ENCODE assay signal across 16 cellular contexts in genomic region chr17:7334938-7335538, GRCh38. TPM values are rescaled to one million over a fixed set of nuclear protein-coding genes. Genes with fewer than 3 reads are reported as not detected.
DNase-seq lines count a peak whose midpoint lies in the region; ATAC-seq lines count a peak whose summit lies in the region.
"Had no signal": no experiment of that assay in that cellular context is flagged by ENCODE, and none has a peak within 500 bp of the region (broad histone marks: within the 10 kb centered on the region; RNA-seq: fewer than 3 reads in every experiment).

No MANE protein-coding gene starts in this region.

- CTCF ChIA-PET in activated CD4-positive, alpha-beta T cell treated with anti-CD3 and anti-CD28 coated beads for 36 hours (lab: Charles Lee): interaction anchor here (0.6 to 2.2 kb wide), 8 partner anchors 10 to 53 kb away, joined by 3 to 12 read pairs (median 5); no protein-coding TSS in a partner anchor
- CTCF ChIA-PET in activated CD4-positive, alpha-beta memory T cell treated with anti-CD3 and anti-CD28 coated beads, Interleukin-2, amount 10 ng/mL, durations not matched to agents 7 days and 5 days (lab: Charles Lee): interaction anchor here (1.0 to 3.3 kb wide), 3 partner anchors 11 to 101 kb away, joined by 4 to 18 read pairs (median 10); no protein-coding TSS in a partner anchor

- no peaks in the 10 kb centered on the region for H3K27me3 Mint-ChIP-seq in activated CD4-positive, alpha-beta T cell treated with anti-CD3 and anti-CD28 coated beads for 36 hours
- no peaks in the 10 kb centered on the region for H3K27me3 Mint-ChIP-seq in activated CD4-positive, alpha-beta memory T cell treated with anti-CD3 and anti-CD28 coated beads, Interleukin-2, amount 10 ng/mL, durations not matched to agents 7 days and 5 days
- no peaks in the 10 kb centered on the region for H3K27me3 Mint-ChIP-seq in natural killer cell treated with Interleukin-12 subunit alpha and Interleukin-12 subunit beta and Interleukin-15 and Interleukin-18, amount 100 ng/mL, for 72 hours

- DNase-seq in activated CD4-positive, alpha-beta T cell treated with anti-CD3 and anti-CD28 coated beads for 36 hours: no peak
- no peak for DNase-seq in activated CD4-positive, alpha-beta T cell treated with anti-CD3 and anti-CD28 coated beads, Interleukin-2, amount 50 U/mL, for 48 hours
- no peak for DNase-seq in activated CD4-positive, alpha-beta memory T cell treated with anti-CD3 and anti-CD28 coated beads, Interleukin-2, amount 10 ng/mL, durations not matched to agents 7 days and 5 days
- DNase-seq in natural killer cell treated with Interleukin-12 subunit alpha and Interleukin-12 subunit beta and Interleukin-15 and Interleukin-18, amount 100 ng/mL, for 72 hours (ENCODE audit: low spot score): no peak
- DNase-seq in NCI-H345 (lab: John Stamatoyannopoulos, UW): no peak
- DNase-seq: COR-L47, endodermal cell, HFFc6, upper lobe of left lung had no signal

- H3K4me3 Mint-ChIP-seq in activated CD4-positive, alpha-beta T cell treated with anti-CD3 and anti-CD28 coated beads for 36 hours: peak overlapping the region; percentile 98
- H3K4me3 Mint-ChIP-seq in activated CD4-positive, alpha-beta memory T cell treated with anti-CD3 and anti-CD28 coated beads, Interleukin-2, amount 10 ng/mL, durations not matched to agents 7 days and 5 days: peak overlapping the region; percentile 40
- H3K4me3 Mint-ChIP-seq in natural killer cell treated with Interleukin-12 subunit alpha and Interleukin-12 subunit beta and Interleukin-15 and Interleukin-18, amount 100 ng/mL, for 72 hours: peak overlapping the region; percentile 97
- H3K4me3 Mint-ChIP-seq: endodermal cell, HFFc6 had no signal

- peaks cover 20% of the 10 kb centered on the region for H3K36me3 Mint-ChIP-seq in activated CD4-positive, alpha-beta T cell treated with anti-CD3 and anti-CD28 coated beads for 36 hours (ENCODE audit: low read depth)
- H3K36me3 Mint-ChIP-seq in activated CD4-positive, alpha-beta memory T cell treated with anti-CD3 and anti-CD28 coated beads, Interleukin-2, amount 10 ng/mL, durations not matched to agents 7 days and 5 days (ENCODE audit: low read depth): peaks cover 22% of the 10 kb centered on the region
- H3K36me3 Mint-ChIP-seq in natural killer cell treated with Interleukin-12 subunit alpha and Interleukin-12 subunit beta and Interleukin-15 and Interleukin-18, amount 100 ng/mL, for 72 hours: peaks cover 7% of the 10 kb centered on the region

- intact Hi-C loops in activated CD4-positive, alpha-beta T cell treated with anti-CD3 and anti-CD28 coated beads for 36 hours (cut with DNase I, micrococcal nuclease): no loop called here

- H3K27ac Mint-ChIP-seq in activated CD4-positive, alpha-beta T cell treated with anti-CD3 and anti-CD28 coated beads for 36 hours: peak overlapping the region; percentile 99
- peak overlapping the region; percentile 91 for H3K27ac Mint-ChIP-seq in activated CD4-positive, alpha-beta memory T cell treated with anti-CD3 and anti-CD28 coated beads, Interleukin-2, amount 10 ng/mL, durations not matched to agents 7 days and 5 days
- peak overlapping the region; percentile 89 to 93 for H3K27ac Mint-ChIP-seq in natural killer cell treated with Interleukin-12 subunit alpha and Interleukin-12 subunit beta and Interleukin-15 and Interleukin-18, amount 100 ng/mL, for 72 hours
- H3K27ac Mint-ChIP-seq: endodermal cell, HFFc6 had no signal

- H3K4me1 Mint-ChIP-seq in activated CD4-positive, alpha-beta T cell treated with anti-CD3 and anti-CD28 coated beads for 36 hours: peaks cover 62% of the 10 kb centered on the region
- H3K4me1 Mint-ChIP-seq in activated CD4-positive, alpha-beta memory T cell treated with anti-CD3 and anti-CD28 coated beads, Interleukin-2, amount 10 ng/mL, durations not matched to agents 7 days and 5 days: peaks cover 58% of the 10 kb centered on the region
- peaks cover 38 to 45% of the 10 kb centered on the region in 2 donors for H3K4me1 Mint-ChIP-seq in natural killer cell treated with Interleukin-12 subunit alpha and Interleukin-12 subunit beta and Interleukin-15 and Interleukin-18, amount 100 ng/mL, for 72 hours (ENCODE audit: low read depth in 2 of 2)

- POLR2A ChIA-PET in activated CD4-positive, alpha-beta T cell treated with anti-CD3 and anti-CD28 coated beads for 36 hours (lab: Charles Lee): interaction anchor here (0.5 kb wide), 1 partner anchor 39 kb away, joined by 3 read pairs; no protein-coding TSS in a partner anchor
- POLR2A ChIA-PET in activated CD4-positive, alpha-beta memory T cell treated with anti-CD3 and anti-CD28 coated beads, Interleukin-2, amount 10 ng/mL, durations not matched to agents 7 days and 5 days (lab: Charles Lee): interaction anchor here (0.9 to 5.0 kb wide), 9 partner anchors 10 to 238 kb away, joined by 3 to 109 read pairs (median 10); partner anchors contain the start of genes GPS2 and POLR2A

- ATAC-seq in activated CD4-positive, alpha-beta T cell treated with anti-CD3 and anti-CD28 coated beads for 36 hours: no peak
- ATAC-seq in natural killer cell treated with Interleukin-12 subunit alpha and Interleukin-12 subunit beta and Interleukin-15 and Interleukin-18, amount 100 ng/mL, for 72 hours: no peak
- no peak for ATAC-seq in GM21360 (IDR thresholded peaks at IDR 0.05; ENCODE audit: unreplicated experiment)

- no peaks in the 10 kb centered on the region for H3K9me3 Mint-ChIP-seq in activated CD4-positive, alpha-beta T cell treated with anti-CD3 and anti-CD28 coated beads for 36 hours (ENCODE audit: low read depth)
- no peaks in the 10 kb centered on the region for H3K9me3 Mint-ChIP-seq in activated CD4-positive, alpha-beta memory T cell treated with anti-CD3 and anti-CD28 coated beads, Interleukin-2, amount 10 ng/mL, durations not matched to agents 7 days and 5 days
- H3K9me3 Mint-ChIP-seq in natural killer cell treated with Interleukin-12 subunit alpha and Interleukin-12 subunit beta and Interleukin-15 and Interleukin-18, amount 100 ng/mL, for 72 hours: no peaks in the 10 kb centered on the region
- H3K9me3 Mint-ChIP-seq: endodermal cell, HFFc6 had no signal

RNA-seq across cellular contexts. Expression of gene ACAP1, which starts 1.3 kb away (rescaled TPM):
- total RNA-seq in activated CD4-positive, alpha-beta T cell treated with anti-CD3 and anti-CD28 coated beads for 36 hours: 100 to 1,000 TPM; 343 to 375 TPM
- total RNA-seq in activated CD4-positive, alpha-beta memory T cell treated with anti-CD3 and anti-CD28 coated beads, Interleukin-2, amount 10 ng/mL, durations not matched to agents 7 days and 5 days: 100 to 1,000 TPM; 682 to 709 TPM
- total RNA-seq in natural killer cell treated with Interleukin-12 subunit alpha and Interleukin-12 subunit beta and Interleukin-15 and Interleukin-18, amount 100 ng/mL, for 72 hours: 100 to 1,000 TPM; 240 to 419 TPM

RNA-seq across cellular contexts. Expression of gene NEURL4, which starts 5.9 kb away (rescaled TPM):
- 10 to 100 TPM; 22.5 to 29.1 TPM for total RNA-seq in activated CD4-positive, alpha-beta T cell treated with anti-CD3 and anti-CD28 coated beads for 36 hours
- 10 to 100 TPM; 28.4 to 31.2 TPM for total RNA-seq in activated CD4-positive, alpha-beta memory T cell treated with anti-CD3 and anti-CD28 coated beads, Interleukin-2, amount 10 ng/mL, durations not matched to agents 7 days and 5 days
- 10 to 100 TPM; 37.6 to 76.7 TPM for total RNA-seq in natural killer cell treated with Interleukin-12 subunit alpha and Interleukin-12 subunit beta and Interleukin-15 and Interleukin-18, amount 100 ng/mL, for 72 hours

RNA-seq across cellular contexts. Expression of gene KCTD11, which starts 16.9 kb away (rescaled TPM):
- 1 to 10 TPM; 5.0 to 6.1 TPM for total RNA-seq in activated CD4-positive, alpha-beta T cell treated with anti-CD3 and anti-CD28 coated beads for 36 hours
- 1 to 10 TPM; 5.8 to 5.9 TPM for total RNA-seq in activated CD4-positive, alpha-beta memory T cell treated with anti-CD3 and anti-CD28 coated beads, Interleukin-2, amount 10 ng/mL, durations not matched to agents 7 days and 5 days
- total RNA-seq in natural killer cell treated with Interleukin-12 subunit alpha and Interleukin-12 subunit beta and Interleukin-15 and Interleukin-18, amount 100 ng/mL, for 72 hours: 10 to 100 TPM in 1 of 2 donors, 1 to 10 TPM in 1; 6.7 to 13.0 TPM

RNA-seq across cellular contexts. Expression of gene GPS2, which starts 19.9 kb away (rescaled TPM):
- total RNA-seq in activated CD4-positive, alpha-beta T cell treated with anti-CD3 and anti-CD28 coated beads for 36 hours: 10 to 100 TPM; 31.3 to 56.1 TPM
- total RNA-seq in activated CD4-positive, alpha-beta memory T cell treated with anti-CD3 and anti-CD28 coated beads, Interleukin-2, amount 10 ng/mL, durations not matched to agents 7 days and 5 days: 10 to 100 TPM; 69.8 to 74.7 TPM
- total RNA-seq in natural killer cell treated with Interleukin-12 subunit alpha and Interleukin-12 subunit beta and Interleukin-15 and Interleukin-18, amount 100 ng/mL, for 72 hours: 10 to 100 TPM; 58.1 to 87.0 TPM

RNA-seq across cellular contexts. Expression of gene TMEM95, which starts 19.9 kb away (rescaled TPM):
- under 1 TPM in 1 of 2 experiments, not detected in 1; 0.16 TPM for total RNA-seq in activated CD4-positive, alpha-beta T cell treated with anti-CD3 and anti-CD28 coated beads for 36 hours
- total RNA-seq in activated CD4-positive, alpha-beta memory T cell treated with anti-CD3 and anti-CD28 coated beads, Interleukin-2, amount 10 ng/mL, durations not matched to agents 7 days and 5 days: not detected
- total RNA-seq in natural killer cell treated with Interleukin-12 subunit alpha and Interleukin-12 subunit beta and Interleukin-15 and Interleukin-18, amount 100 ng/mL, for 72 hours: not detected
- total RNA-seq: A172, bronchial epithelial cell, endodermal cell, frontal cortex, HFFc6, mesenteric fat pad, prostate gland, SK-MEL-5 had no signal

Comparison
In these comparisons a context has a peak if more than half of its experiments do, and no peak if none do; other contexts are left out.
1. H3K4me3 Mint-ChIP-seq: peak in every context shown above with its lines; median percentile 98 in activated CD4-positive, alpha-beta T cell treated with anti-CD3 and anti-CD28 coated beads for 36 hours; 97 in natural killer cell treated with Interleukin-12 subunit alpha and Interleukin-12 subunit beta and Interleukin-15 and Interleukin-18, amount 100 ng/mL, for 72 hours; 40 in activated CD4-positive, alpha-beta memory T cell treated with anti-CD3 and anti-CD28 coated beads, Interleukin-2, amount 10 ng/mL, durations not matched to agents 7 days and 5 days.